Comparison of ENCODE assay signal across 8 cellular contexts in the genomic region with DNA sequence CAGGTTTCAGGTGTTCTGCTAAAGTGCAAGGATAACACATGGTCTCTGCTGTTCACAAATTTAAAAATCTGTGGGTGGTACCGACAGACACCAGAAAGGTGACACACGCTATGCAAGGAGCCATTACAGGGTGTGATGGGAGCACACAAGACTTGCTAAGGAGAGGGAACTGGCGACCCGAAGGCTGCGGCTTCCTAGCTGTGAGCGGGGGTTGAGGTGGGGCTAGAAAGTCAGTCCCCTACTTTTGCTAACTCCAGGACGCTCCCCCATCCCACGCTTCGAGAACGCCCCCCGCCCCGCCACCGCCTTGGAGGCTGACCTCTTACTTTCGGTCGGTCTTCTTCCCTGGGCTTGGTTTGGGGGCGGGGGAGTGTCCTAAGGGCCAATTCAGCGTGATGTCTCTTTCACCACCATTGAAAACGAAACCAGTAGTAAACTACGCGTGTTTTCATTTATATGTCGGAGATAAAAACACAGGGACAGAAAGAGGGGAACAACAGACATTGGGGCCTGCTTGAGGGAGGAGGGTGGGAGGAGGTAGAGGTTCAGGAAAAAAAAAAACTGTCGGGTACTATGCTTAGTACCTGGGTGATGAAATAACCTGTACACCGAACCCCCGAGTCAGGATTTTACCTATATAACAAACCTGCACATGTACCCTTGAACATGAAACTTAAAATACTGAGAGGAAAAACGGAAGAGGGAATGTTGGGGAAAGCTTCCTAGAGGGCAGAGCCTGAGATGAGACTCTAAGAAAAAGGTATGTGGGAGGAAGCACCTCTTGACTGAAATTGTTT. TPM values are rescaled to one million over a fixed set of nuclear protein-coding genes. Genes with fewer than 3 reads are reported as not detected.
DNase-seq lines count a peak whose midpoint lies in the region; ATAC-seq lines count a peak whose summit lies in the region.

No MANE protein-coding gene starts in this region.

- DNase-seq in NK-92 treated with Interleukin-12 subunit alpha and Interleukin-12 subunit beta, amount 100 ng/mL, for 24 hours (lab: John Stamatoyannopoulos, UW): peak; percentile 54
- DNase-seq in NK-92 (lab: John Stamatoyannopoulos, UW; ENCODE audit: unreplicated experiment) (no peak), RPMI7951 (ENCODE audit: low read depth) (peak; percentile 56), amniotic epithelial cell (ENCODE audit: low read depth) (peak; percentile 52), islet precursor cell (peak; percentile 68), H4 (ENCODE audit: low spot score) (no peak)
- peak; percentile 49 to 50 for DNase-seq in stimulated activated CD4-positive, alpha-beta T cell treated with anti-CD3 and anti-CD28 coated beads, Interleukin-4, amount 100 ng/mL, for 4 hours

- no peak for ATAC-seq in GM18498 (IDR thresholded peaks at IDR 0.05; ENCODE audit: unreplicated experiment)

RNA-seq across cellular contexts. Expression of gene CKS1B, which starts 1.1 kb away (rescaled TPM):
- 344 and 400 TPM in 2 replicates for total RNA-seq in RPMI7951 (2014; rRNA removed; shearing (Covaris generic))
- total RNA-seq in H4 (2014; rRNA removed; shearing (Covaris generic)): 170 and 248 TPM in 2 replicates

RNA-seq across cellular contexts. Expression of gene SHC1, which starts 5.1 kb away (rescaled TPM):
- 111 and 115 TPM in 2 replicates for total RNA-seq in RPMI7951 (2014; rRNA removed; shearing (Covaris generic))
- total RNA-seq in H4 (2014; rRNA removed; shearing (Covaris generic)): 163 and 170 TPM in 2 replicates

RNA-seq across cellular contexts. Expression of gene FLAD1, which starts 7.5 kb away (rescaled TPM):
- total RNA-seq in RPMI7951 (2014; rRNA removed; shearing (Covaris generic)): 22.5 and 26.0 TPM in 2 replicates
- 31.4 and 37.9 TPM in 2 replicates for total RNA-seq in H4 (2014; rRNA removed; shearing (Covaris generic))

RNA-seq across cellular contexts. Expression of gene PYGO2, which starts 14.0 kb away (rescaled TPM):
- 16.1 and 18.4 TPM in 2 replicates for total RNA-seq in RPMI7951 (2014; rRNA removed; shearing (Covaris generic))
- 18.0 TPM in 2 replicates for total RNA-seq in H4 (2014; rRNA removed; shearing (Covaris generic))

RNA-seq across cellular contexts. Expression of gene LENEP, which starts 17.8 kb away (rescaled TPM):
- 1.7 TPM in 1 of 2 replicates, not detected in the other for total RNA-seq in RPMI7951 (2014; rRNA removed; shearing (Covaris generic))
- total RNA-seq in H4 (2014; rRNA removed; shearing (Covaris generic)): not detected in 2 replicates

Comparison
In these comparisons a context has a peak if more than half of its experiments do, and no peak if none do; other contexts are left out.
1. DNase-seq: peak in NK-92 treated with Interleukin-12 subunit alpha and Interleukin-12 subunit beta, amount 100 ng/mL, for 24 hours (single experiment), RPMI7951 (single experiment), amniotic epithelial cell (single experiment), islet precursor cell (single experiment) and stimulated activated CD4-positive, alpha-beta T cell treated with anti-CD3 and anti-CD28 coated beads, Interleukin-4, amount 100 ng/mL, for 4 hours (2 of 2); none in NK-92 (single experiment) and H4 (single experiment).